In the genomic region with DNA sequence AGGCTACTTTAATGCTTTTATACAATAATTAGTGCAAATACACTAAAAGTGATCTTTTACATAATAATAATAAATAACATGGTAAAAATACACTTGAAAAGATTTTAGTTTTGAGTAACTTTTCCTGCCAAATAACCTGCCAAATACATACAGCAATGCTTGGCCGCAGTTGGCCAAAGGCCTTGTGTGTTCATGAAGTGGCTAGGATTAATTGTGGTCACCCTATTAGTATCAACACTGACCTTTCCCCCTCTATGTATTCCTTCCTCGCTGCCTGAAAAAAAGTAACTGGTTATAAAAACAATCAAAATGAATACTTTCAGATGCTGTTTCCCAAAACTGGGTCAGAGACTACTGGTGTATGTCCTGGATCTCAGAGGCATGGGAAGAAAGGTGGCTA, we compare ENCODE assay signal across 1 cellular context.
TF ChIP-seq lines count a peak whose summit lies in the region.

No MANE protein-coding gene starts in this region.

TF ChIP-seq in IMR-90, 13 proteins besides CTCF, POLR2A, EP300 and RAD21 (continued from another document):
- TF ChIP-seq ELK1 (IDR thresholded peaks at IDR 0.05; ENCODE audit: borderline replicate concordance, low read depth, low read length), result no peak
